8 cellular contexts compared by ENCODE assay signal in genomic region chr4:48340276-48340904, GRCh38. TPM values are rescaled to one million over a fixed set of nuclear protein-coding genes. Genes with fewer than 3 reads are reported as not detected.
DNase-seq lines count a peak whose midpoint lies in the region; ATAC-seq, FAIRE-seq and TF ChIP-seq lines count a peak whose summit lies in the region.

No MANE protein-coding gene starts in this region.

- no peaks in the 10 kb centered on the region for H3K27me3 Mint-ChIP-seq in activated T-helper 2 cell treated with anti-CD3 and anti-CD28 coated beads, Interferon-gamma antibody, Interleukin-2, Interleukin-4, amounts not matched to agents 10 μg/mL and 5 μg/mL and 100 μg/mL, durations not matched to agents 14 hours and 24 hours and 36 hours (ENCODE audit: low read depth)

- no peak for FAIRE-seq in A549 (lab: Jason Lieb, UNC)

- CTCF ChIA-PET in A549 (lab: Yijun Ruan, JAX) = no interaction called here

- peaks cover 19% of the 10 kb centered on the region; the same call in 1 of the 2 replicates for H4K20me1 ChIP-seq in Karpas-422 (ENCODE audit: insufficient read depth, low read depth, low read length)

- H3K36me3 ChIP-seq in Karpas-422 (ENCODE audit: insufficient read depth, low read length) (no peaks in the 10 kb centered on the region), parathyroid adenoma (ENCODE audit: control insufficient read depth, insufficient read depth, low read length) (no peaks in the 10 kb centered on the region)

- TF ChIP-seq CTCF in A549 (IDR thresholded peaks at IDR 0.05) = no peak
- TF ChIP-seq CTCF in parathyroid adenoma (IDR thresholded peaks at IDR 0.05) = no peak

- H3K27me3 ChIP-seq in Karpas-422 (ENCODE audit: low read length) (no peaks in the 10 kb centered on the region), parathyroid adenoma (ENCODE audit: control insufficient read depth, insufficient read depth, low read length) (no peaks in the 10 kb centered on the region)

- H3K9me3 Mint-ChIP-seq in activated T-helper 2 cell treated with anti-CD3 and anti-CD28 coated beads, Interferon-gamma antibody, Interleukin-2, Interleukin-4, amounts not matched to agents 10 μg/mL and 5 μg/mL and 100 μg/mL, durations not matched to agents 14 hours and 24 hours and 36 hours = no peaks in the 10 kb centered on the region

- DNase-seq in A549 (ENCODE audit: low read depth in 1 of 2, low spot score in 1 of 2) (peak in 1 of 2 experiments; percentile 10), Karpas-422 (peak; percentile 53), globus pallidus (ENCODE audit: low spot score) (peak; percentile 6), occipital lobe (lab: John Stamatoyannopoulos, UW) (no peak), DMS79 (lab: John Stamatoyannopoulos, UW) (no peak)
- no peak for DNase-seq in activated T-helper 2 cell treated with anti-CD3 and anti-CD28 coated beads, Interferon-gamma antibody, Interleukin-2, Interleukin-4, amounts not matched to agents 10 μg/mL and 5 μg/mL and 100 μg/mL, durations not matched to agents 14 hours and 24 hours and 36 hours (ENCODE audit: low spot score)

- H3K4me2 ChIP-seq in A549 (peak overlapping the region; percentile 87), Karpas-422 (ENCODE audit: low read depth, low read length, poor library complexity, severe bottlenecking) (peak overlapping the region; percentile 97), parathyroid adenoma (ENCODE audit: low read length) (peak overlapping the region; percentile 72)

- peaks cover 4% of the 10 kb centered on the region for H3K36me3 Mint-ChIP-seq in activated T-helper 2 cell treated with anti-CD3 and anti-CD28 coated beads, Interferon-gamma antibody, Interleukin-2, Interleukin-4, amounts not matched to agents 10 μg/mL and 5 μg/mL and 100 μg/mL, durations not matched to agents 14 hours and 24 hours and 36 hours (ENCODE audit: low read depth)

- no peaks in the 10 kb centered on the region for H3K9me2 ChIP-seq in Karpas-422 (replicated peaks; ENCODE audit: insufficient read depth, low read length)

- 15% methylated on average over 14 of the region's 14 CpGs for WGBS in A549 (ENCODE audit: missing lambda C conversion rate)

- H2AFZ ChIP-seq in Karpas-422 (ENCODE audit: low read length) (peak overlapping the region; percentile 96), parathyroid adenoma (peak overlapping the region; percentile 90)

- H3K4me1 Mint-ChIP-seq in activated T-helper 2 cell treated with anti-CD3 and anti-CD28 coated beads, Interferon-gamma antibody, Interleukin-2, Interleukin-4, amounts not matched to agents 10 μg/mL and 5 μg/mL and 100 μg/mL, durations not matched to agents 14 hours and 24 hours and 36 hours (ENCODE audit: low read depth) = peaks cover 57% of the 10 kb centered on the region

- H3K4me1 ChIP-seq in A549 (peaks cover 20% of the 10 kb centered on the region), Karpas-422 (ENCODE audit: low read length) (peaks cover 31% of the 10 kb centered on the region), parathyroid adenoma (peaks cover 4% of the 10 kb centered on the region)

- ATAC-seq in A549 (peak; percentile 6 to 32), GM18873 (IDR thresholded peaks at IDR 0.05; ENCODE audit: low FRiP score, unreplicated experiment) (peak; percentile 10)

- intact Hi-C loops in activated T-helper 2 cell treated with anti-CD3 and anti-CD28 coated beads, Interferon-gamma antibody, Interleukin-2, Interleukin-4, amounts not matched to agents 10 μg/mL and 5 μg/mL and 100 μg/mL, durations not matched to agents 14 hours and 24 hours and 36 hours (cut with micrococcal nuclease) = loop anchor here (2.0 to 10.0 kb wide), 5 partner anchors 64 to 506 kb away; partner anchors contain the start of genes CORIN, NFXL1 and OCIAD1

- POLR2A ChIA-PET in A549 (lab: Yijun Ruan, JAX) = interaction anchor here (1.0 to 1.1 kb wide), 2 partner anchors 10 kb away, joined by 3 to 4 read pairs; no protein-coding TSS in a partner anchor

- TF ChIP-seq POLR2A in A549 (IDR thresholded peaks at IDR 0.05; ENCODE audit: low read length) = no peak

- peak overlapping the region; percentile 83 for H3K9ac ChIP-seq in Karpas-422 (ENCODE audit: low read length)
- no peak overlapping the region for H3K9ac ChIP-seq in parathyroid adenoma

- no peak for TF ChIP-seq EP300 in A549 (IDR thresholded peaks at IDR 0.05)

- no peak for TF ChIP-seq RAD21 in A549 (conservative IDR thresholded peaks at IDR 0.05 in 1 of 2, IDR thresholded peaks at IDR 0.05 in 1 of 2)

- H3K79me2 ChIP-seq in Karpas-422 (ENCODE audit: low read length) (peaks cover 39% of the 10 kb centered on the region), parathyroid adenoma (peaks cover 17% of the 10 kb centered on the region)

- H3K27ac Mint-ChIP-seq in activated T-helper 2 cell treated with anti-CD3 and anti-CD28 coated beads, Interferon-gamma antibody, Interleukin-2, Interleukin-4, amounts not matched to agents 10 μg/mL and 5 μg/mL and 100 μg/mL, durations not matched to agents 14 hours and 24 hours and 36 hours = peak overlapping the region; percentile 97

- H3K4me3 ChIP-seq in A549 (peak overlapping the region; percentile 64), Karpas-422 (ENCODE audit: low read length) (peak overlapping the region; percentile 83), parathyroid adenoma (ENCODE audit: low read depth, low read length) (peak overlapping the region; percentile 71)

- no peaks in the 10 kb centered on the region for H3K9me3 ChIP-seq in A549
- H3K9me3 ChIP-seq in Karpas-422 (ENCODE audit: low read length) = no peaks in the 10 kb centered on the region
- H3K9me3 ChIP-seq in parathyroid adenoma (ENCODE audit: control insufficient read depth, low read length) = no peaks in the 10 kb centered on the region

- peak overlapping the region; percentile 87 for H3K4me3 Mint-ChIP-seq in activated T-helper 2 cell treated with anti-CD3 and anti-CD28 coated beads, Interferon-gamma antibody, Interleukin-2, Interleukin-4, amounts not matched to agents 10 μg/mL and 5 μg/mL and 100 μg/mL, durations not matched to agents 14 hours and 24 hours and 36 hours (ENCODE audit: low read depth)

- H3K27ac ChIP-seq in A549 (peak overlapping the region; percentile 90 to 91), Karpas-422 (ENCODE audit: low read length) (peak overlapping the region; percentile 47), parathyroid adenoma (peak overlapping the region; percentile 83)

TF ChIP-seq in A549, 52 proteins besides CTCF, POLR2A, EP300 and RAD21:
- TF ChIP-seq CEBPB (IDR thresholded peaks at IDR 0.05) = no peak
- TF ChIP-seq HES2 (IDR thresholded peaks at IDR 0.05) = no peak

RNA-seq across cellular contexts. Expression of gene SLAIN2, which starts 0.9 kb away (rescaled TPM):
- 14.4 and 25.4 TPM in 2 replicates for polyA plus RNA-seq in A549 (2011; rRNA removed)
- polyA plus RNA-seq in A549 (2012; cell fraction: cytosol; rRNA removed) = 7.6 and 12.4 TPM in 2 replicates
- 5.3 and 6.2 TPM in 2 replicates for polyA plus RNA-seq in A549 (2012; cell fraction: nucleus; rRNA removed)
- polyA plus RNA-seq in A549 (2017; fragmentation: RNase III; extraction: RNeasy Plus Mini Kit Qiagen cat#74134 plus additional on column Dnase treatment) = 13.7 to 14.8 TPM (median 14.6 TPM) in 3 replicates
- 8.1 and 11.9 TPM in 2 replicates for polyA minus RNA-seq in A549 (2011; rRNA and poly(A)+ RNA removed)
- total RNA-seq in Karpas-422 (2014; rRNA removed; shearing (Covaris generic); ENCODE audit: low replicate concordance) = 8.6 and 64.6 TPM in 2 replicates
- 60.4 and 67.1 TPM in 2 replicates for total RNA-seq in activated T-helper 2 cell treated with anti-CD3 and anti-CD28 coated beads, Interferon-gamma antibody, Interleukin-2, Interleukin-4, amounts not matched to agents 10 μg/mL and 5 μg/mL and 100 μg/mL, durations not matched to agents 14 hours and 24 hours and 36 hours
- total RNA-seq in occipital lobe = 345 TPM

Comparison
In these comparisons a context has a peak if more than half of its experiments do, and no peak if none do; other contexts are left out.
1. DNase-seq: peak in Karpas-422 (single experiment) and globus pallidus (single experiment); none in activated T-helper 2 cell treated with anti-CD3 and anti-CD28 coated beads, Interferon-gamma antibody, Interleukin-2, Interleukin-4, amounts not matched to agents 10 μg/mL and 5 μg/mL and 100 μg/mL, durations not matched to agents 14 hours and 24 hours and 36 hours (single experiment), occipital lobe (single experiment) and DMS79 (single experiment).
2. Peak in every context shown above with its lines, with median percentiles within 50 percentile points of each other: H3K27ac ChIP-seq, H3K4me2 ChIP-seq and H3K4me3 ChIP-seq.